Comparison of ENCODE assay signal across 10 cellular contexts in genomic region chr10:60098676-60099601, GRCh38.
DNase-seq lines count a peak whose midpoint lies in the region; ATAC-seq and TF ChIP-seq lines count a peak whose summit lies in the region.
"Had no signal": no experiment of that assay in that cellular context is flagged by ENCODE, and none has a peak within 500 bp of the region (broad histone marks: within the 10 kb centered on the region; RNA-seq: fewer than 3 reads in every experiment).

No MANE protein-coding gene starts in this region.

- H3K4me3 ChIP-seq in esophagus muscularis mucosa (no peak overlapping the region), testis (no peak overlapping the region)
- H3K4me3 ChIP-seq: skin epidermis had no signal

- TF ChIP-seq POLR2A in esophagus muscularis mucosa (IDR thresholded peaks at IDR 0.05; ENCODE audit: low read depth), result no peak
- TF ChIP-seq POLR2A in testis (IDR thresholded peaks at IDR 0.05), result no peak

- intact Hi-C loops in esophagus muscularis mucosa (cut with DNase I), result no loop called here
- intact Hi-C loops in testis (cut with DNase I; ENCODE audit: low total_unique reads), result no loop called here

- no peak overlapping the region for H3K27ac Mint-ChIP-seq in activated T-helper 17 cell treated with anti-CD3 and anti-CD28 coated beads, Interleukin-2, amount 50 U/mL, for 72 hours

- H3K4me1 ChIP-seq in esophagus muscularis mucosa, result no peaks in the 10 kb centered on the region
- H3K4me1 ChIP-seq in testis, result no peaks in the 10 kb centered on the region

- H3K36me3 ChIP-seq in esophagus muscularis mucosa, result peaks cover 0 to 8% (median 0%) of the 10 kb centered on the region in 4 donors
- H3K36me3 ChIP-seq in testis (ENCODE audit: low read depth, missing control alignments), result no peaks in the 10 kb centered on the region

- H3K36me3 Mint-ChIP-seq in activated T-helper 17 cell treated with anti-CD3 and anti-CD28 coated beads, Interleukin-2, amount 50 U/mL, for 72 hours (ENCODE audit: low read depth), result peaks cover 26% of the 10 kb centered on the region

- DNase-seq in activated CD4-positive, alpha-beta T cell treated with anti-CD3 and anti-CD28 coated beads, Interleukin-2, amount 50 U/mL, for 48 hours, result peak; percentile 2 to 4
- DNase-seq in activated CD4-positive, alpha-beta T cell treated with anti-CD3 and anti-CD28 coated beads for 4 hours, result no peak
- DNase-seq in NCI-H1694 treated with DMSO at 0.1 percent for 48 hours (lab: John Stamatoyannopoulos, UW), result peak; percentile 0
- no peak for DNase-seq in esophagus muscularis mucosa (ENCODE audit: extremely low spot score)
- DNase-seq in testis, result peak; percentile 30
- DNase-seq in NCI-H2081 treated with DMSO at 0.1 percent for 48 hours (lab: John Stamatoyannopoulos, UW), result no peak
- DNase-seq in COR-L47 (lab: John Stamatoyannopoulos, UW), result no peak
- DNase-seq: NCI-H748 treated with DMSO at 0.1 percent for 48 hours had no signal

- no peaks in the 10 kb centered on the region for H3K9me3 Mint-ChIP-seq in activated T-helper 17 cell treated with anti-CD3 and anti-CD28 coated beads, Interleukin-2, amount 50 U/mL, for 72 hours

- no peak overlapping the region for H3K4me3 Mint-ChIP-seq in activated T-helper 17 cell treated with anti-CD3 and anti-CD28 coated beads, Interleukin-2, amount 50 U/mL, for 72 hours

- H3K27me3 ChIP-seq in esophagus muscularis mucosa (no peaks in the 10 kb centered on the region), testis (no peaks in the 10 kb centered on the region)

- no peak for TF ChIP-seq EP300 in esophagus muscularis mucosa (IDR thresholded peaks at IDR 0.05)

- ATAC-seq in activated T-helper 17 cell treated with anti-CD3 and anti-CD28 coated beads, Interleukin-2, amount 50 U/mL, for 72 hours (replicated peaks), result no peak

- H3K27ac ChIP-seq in esophagus muscularis mucosa (replicated peaks in 1 of 4) (no peak overlapping the region), testis (no peak overlapping the region)
- H3K27ac ChIP-seq: skin epidermis had no signal

- H3K4me1 Mint-ChIP-seq in activated T-helper 17 cell treated with anti-CD3 and anti-CD28 coated beads, Interleukin-2, amount 50 U/mL, for 72 hours, result no peaks in the 10 kb centered on the region

- 65% methylated on average over 4 of the region's 4 CpGs for WGBS in esophagus muscularis mucosa
- 62 to 82% methylated on average over 4 of the region's 4 CpGs for WGBS in testis, 2 donors

- peak in 2 of 3 experiments; percentile 9 to 11 for TF ChIP-seq CTCF in esophagus muscularis mucosa (IDR thresholded peaks at IDR 0.05)
- TF ChIP-seq CTCF in testis (IDR thresholded peaks at IDR 0.05), result peak in 1 of 3 experiments; percentile 25

- no peaks in the 10 kb centered on the region for H3K27me3 Mint-ChIP-seq in activated T-helper 17 cell treated with anti-CD3 and anti-CD28 coated beads, Interleukin-2, amount 50 U/mL, for 72 hours

- H3K9me3 ChIP-seq in esophagus muscularis mucosa, result no peaks in the 10 kb centered on the region
- H3K9me3 ChIP-seq in testis, result no peaks in the 10 kb centered on the region

Comparison
In these comparisons a context has a peak if more than half of its experiments do, and no peak if none do; other contexts are left out.
1. DNase-seq: peak in activated CD4-positive, alpha-beta T cell treated with anti-CD3 and anti-CD28 coated beads, Interleukin-2, amount 50 U/mL, for 48 hours (2 of 2), NCI-H1694 treated with DMSO at 0.1 percent for 48 hours (single experiment) and testis (single experiment); none in activated CD4-positive, alpha-beta T cell treated with anti-CD3 and anti-CD28 coated beads for 4 hours (0 of 2), esophagus muscularis mucosa (single experiment), NCI-H2081 treated with DMSO at 0.1 percent for 48 hours (single experiment) and COR-L47 (single experiment).